ENCODE assay signal across 12 cellular contexts in genomic region chr2:227228061-227228667, GRCh38.
DNase-seq lines count a peak whose midpoint lies in the region; ATAC-seq, FAIRE-seq and TF ChIP-seq lines count a peak whose summit lies in the region.
"Had no signal": no experiment of that assay in that cellular context is flagged by ENCODE, and none has a peak within 500 bp of the region (broad histone marks: within the 10 kb centered on the region; RNA-seq: fewer than 3 reads in every experiment).

No MANE protein-coding gene starts in this region.

- H3K27me3 Mint-ChIP-seq in immature natural killer cell (ENCODE audit: low read depth in 3 of 3), result peaks cover 0 to 5% (median 4%) of the 10 kb centered on the region in 3 donors

- CTCF ChIA-PET in A549 (lab: Yijun Ruan, JAX), result interaction anchor here (1.0 to 4.4 kb wide), 2 partner anchors 9 to 95 kb away, joined by 3 to 33 read pairs; no protein-coding TSS in a partner anchor

- H3K27ac ChIP-seq in A549, result peak overlapping the region; percentile 43 to 60
- no peak overlapping the region for H3K27ac ChIP-seq in colonic mucosa
- no peak overlapping the region for H3K27ac ChIP-seq in lung (ENCODE audit: low read depth in 1 of 2, low read length in 1 of 2)
- H3K27ac ChIP-seq: BLaER1 had no signal

- H3K9ac ChIP-seq in colonic mucosa (ENCODE audit: low read depth in 2 of 2, low read length in 2 of 2), result no peak overlapping the region
- H3K9ac ChIP-seq: BLaER1 had no signal

- no peak overlapping the region for H3K27ac Mint-ChIP-seq in immature natural killer cell

- ATAC-seq in A549, result peak; percentile 86 to 92
- no peak for ATAC-seq in lung (ENCODE audit: insufficient read depth, low FRiP score)
- ATAC-seq: activated CD4-positive, CD25-positive, alpha-beta regulatory T cell treated with anti-CD3 and anti-CD28 coated beads, Interleukin-2, amount 50 U/mL, for 24 hours had no signal

- TF ChIP-seq EP300 in A549 (IDR thresholded peaks at IDR 0.05), result no peak

- intact Hi-C loops in colonic mucosa (cut with DNase I), result no loop called here

- POLR2A ChIA-PET in A549 (lab: Yijun Ruan, JAX), result no interaction called here

- no peaks in the 10 kb centered on the region for H3K36me3 Mint-ChIP-seq in immature natural killer cell
- H3K36me3 Mint-ChIP-seq: brain had no signal

- H3K27me3 ChIP-seq in colonic mucosa (no peaks in the 10 kb centered on the region), lung (ENCODE audit: control insufficient read depth, insufficient read depth) (no peaks in the 10 kb centered on the region)
- H3K27me3 ChIP-seq: BLaER1 had no signal

- no peak for TF ChIP-seq POLR2A in A549 (IDR thresholded peaks at IDR 0.05; ENCODE audit: low read length)

- peak overlapping the region; percentile 86 for H3K4me2 ChIP-seq in A549
- H3K4me2 ChIP-seq: BLaER1 had no signal

- TF ChIP-seq CTCF in A549 (IDR thresholded peaks at IDR 0.05), result no peak
- TF ChIP-seq CTCF in colonic mucosa (IDR thresholded peaks at IDR 0.05), result no peak
- no peak for TF ChIP-seq CTCF in lung (IDR thresholded peaks at IDR 0.05; ENCODE audit: control extremely low read depth, extremely low read depth)

- H3K9me3 Mint-ChIP-seq in immature natural killer cell, result peaks cover 0 to 4% (median 0%) of the 10 kb centered on the region in 6 donors

- peaks cover 46% of the 10 kb centered on the region for H3K4me1 ChIP-seq in A549
- H3K4me1 ChIP-seq in colonic mucosa, result no peaks in the 10 kb centered on the region
- no peaks in the 10 kb centered on the region for H3K4me1 ChIP-seq in lung (ENCODE audit: control insufficient read depth in 2 of 2, insufficient read depth in 2 of 2, low read length in 2 of 2)
- H3K4me1 ChIP-seq: BLaER1 had no signal

- no peaks in the 10 kb centered on the region for H3K4me1 Mint-ChIP-seq in immature natural killer cell

- peak; percentile 7 to 71 for DNase-seq in A549 (ENCODE audit: low read depth in 1 of 2, low spot score in 1 of 2)
- DNase-seq in NCI-H1105 treated with DMSO at 0.1 percent for 48 hours (lab: John Stamatoyannopoulos, UW), result peak; percentile 90
- DNase-seq in colonic mucosa, result peak; percentile 47
- DNase-seq in lung (ENCODE audit: low spot score), result peak; percentile 30
- DNase-seq in NCI-H128 (lab: John Stamatoyannopoulos, UW; ENCODE audit: unreplicated experiment), result no peak
- no peak for DNase-seq in activated gamma-delta T cell (lab: John Stamatoyannopoulos, UW)
- DNase-seq in immature natural killer cell, result no peak
- no peak for DNase-seq in middle frontal gyrus (ENCODE audit: extremely low spot score, low spot score)
- DNase-seq: NCI-H82 had no signal

- no peaks in the 10 kb centered on the region for H3K9me3 ChIP-seq in A549
- no peaks in the 10 kb centered on the region for H3K9me3 ChIP-seq in colonic mucosa
- no peaks in the 10 kb centered on the region for H3K9me3 ChIP-seq in lung (ENCODE audit: control insufficient read depth in 2 of 2, insufficient read depth in 1 of 2, low read length in 1 of 2)
- H3K9me3 ChIP-seq: BLaER1 had no signal

- no peak for FAIRE-seq in A549 (lab: Jason Lieb, UNC)

- H3K36me3 ChIP-seq in colonic mucosa (no peaks in the 10 kb centered on the region), lung (ENCODE audit: control insufficient read depth in 2 of 2, insufficient read depth in 2 of 2, low read length in 2 of 2) (no peaks in the 10 kb centered on the region)
- H3K36me3 ChIP-seq: BLaER1 had no signal

- WGBS in A549 (ENCODE audit: missing lambda C conversion rate), result 7% methylated on average over 14 of the region's 14 CpGs
- 49 to 76% methylated on average over 14 of the region's 14 CpGs for WGBS in lung, 2 donors

- no peak; a peak in 2 of 5 replicates for TF ChIP-seq RAD21 in A549 (conservative IDR thresholded peaks at IDR 0.05 in 1 of 2, IDR thresholded peaks at IDR 0.05 in 1 of 2)

- H3K4me3 ChIP-seq in A549 (peak overlapping the region; percentile 13; the same call in 2 of the 3 replicates), colonic mucosa (no peak overlapping the region), lung (no peak overlapping the region)
- H3K4me3 ChIP-seq: BLaER1 had no signal

- no peak overlapping the region for H3K4me3 Mint-ChIP-seq in immature natural killer cell

TF ChIP-seq in A549, 52 proteins besides CTCF, POLR2A, EP300 and RAD21:
- TF ChIP-seq CEBPB (IDR thresholded peaks at IDR 0.05) (0 out of 4 replicates have a peak, but pooled peaks of 1 of the 2 experiments have one; percentile 16), ZNF302 (CRISPR knock-in tag; IDR thresholded peaks at IDR 0.05) (no peak), BHLHE40 (IDR thresholded peaks at IDR 0.05; ENCODE audit: low read depth, low read length) (no peak), MAX (IDR thresholded peaks at IDR 0.05) (peak; percentile 82), ZC3H11A (IDR thresholded peaks at IDR 0.05) (no peak)

Comparison
In these comparisons a context has a peak if more than half of its experiments do, and no peak if none do; other contexts are left out.
1. DNase-seq: peak in A549 (2 of 2), NCI-H1105 treated with DMSO at 0.1 percent for 48 hours (single experiment), colonic mucosa (single experiment) and lung (single experiment); none in NCI-H128 (single experiment), activated gamma-delta T cell (single experiment), immature natural killer cell (0 of 3) and middle frontal gyrus (single experiment).
2. H3K27ac ChIP-seq: peak in A549 (2 of 2); none in colonic mucosa (single experiment) and lung (0 of 2).